In genomic region chr11:66070604-66071325, GRCh38 we compare ENCODE assay signal across 8 cellular contexts. TPM values are rescaled to one million over a fixed set of nuclear protein-coding genes. Genes with fewer than 3 reads are reported as not detected.
DNase-seq lines count a peak whose midpoint lies in the region; ATAC-seq, FAIRE-seq and TF ChIP-seq lines count a peak whose summit lies in the region.

No MANE protein-coding gene starts in this region.

- no peaks in the 10 kb centered on the region for H4K20me1 ChIP-seq in HepG2 (ENCODE audit: insufficient read depth, low read length)

- H3K27me3 ChIP-seq in HepG2 (ENCODE audit: control insufficient read depth in 1 of 2, insufficient read depth in 2 of 2, low read length in 2 of 2) = no peaks in the 10 kb centered on the region
- no peaks in the 10 kb centered on the region for H3K27me3 ChIP-seq in stomach smooth muscle (ENCODE audit: control insufficient read depth in 1 of 2, insufficient read depth in 2 of 2, low read length in 2 of 2)

- H3K79me2 ChIP-seq in HepG2 (ENCODE audit: insufficient read depth, low read length) = peaks cover 21% of the 10 kb centered on the region

- TF ChIP-seq POLR2A in HepG2 (IDR thresholded peaks at IDR 0.05; ENCODE audit: insufficient read depth in 1 of 2, low read depth in 2 of 2, low read length in 2 of 2) = no peak

- POLR2A ChIA-PET in RWPE1 (lab: Yijun Ruan, JAX; ENCODE audit: low non-redundant PET) (interaction anchor here (0.6 kb wide), 1 partner anchor 65 kb away, joined by 3 read pairs; no protein-coding TSS in a partner anchor), HepG2 (lab: Yijun Ruan, JAX) (interaction anchor here (0.7 to 5.1 kb wide), 5 partner anchors 15 to 49 kb away, joined by 3 to 40 read pairs (median 4); partner anchors contain the start of gene SF3B2)

- peak overlapping the region; percentile 89 for H3K4me2 ChIP-seq in HepG2 (ENCODE audit: low read depth, low read length)

- H3K36me3 ChIP-seq in HepG2 (replicated peaks in 1 of 2; ENCODE audit: control insufficient read depth in 1 of 2, insufficient read depth in 2 of 2, low read length in 2 of 2) = peaks cover 11 to 30% of the 10 kb centered on the region in 2 experiments
- H3K36me3 ChIP-seq in stomach smooth muscle (ENCODE audit: control insufficient read depth in 2 of 2, insufficient read depth in 2 of 2, low read length in 2 of 2) = peaks cover 21 to 24% of the 10 kb centered on the region in 2 donors

- no TSS peak for BruUV-seq in HepG2 (replicated peaks; lab: Mats Ljungman, UMichigan)

- CTCF ChIA-PET in RWPE1 (lab: Yijun Ruan, JAX) = interaction anchor here (1.0 kb wide), 1 partner anchor 151 kb away, joined by 4 read pairs; no protein-coding TSS in a partner anchor
- CTCF ChIA-PET in HepG2 (lab: Yijun Ruan, JAX; ENCODE audit: low intra/inter-chr PET ratio, low total read pairs) = no interaction called here

- no peak for FAIRE-seq in HepG2 (lab: Jason Lieb, UNC)

- H3K4me3 ChIP-seq in GM08714 (ENCODE audit: low read length) = peak overlapping the region; percentile 96
- peak overlapping the region; percentile 61 for H3K4me3 ChIP-seq in HFF-Myc (replicated peaks; ENCODE audit: low read depth, low read length)
- H3K4me3 ChIP-seq in coronary artery = peak overlapping the region; percentile 94
- H3K4me3 ChIP-seq in HepG2 (replicated peaks in 1 of 3; ENCODE audit: insufficient read depth in 1 of 3, low read depth in 2 of 3, low read length in 3 of 3) = peak overlapping the region; percentile 82 to 88 (median 86)
- H3K4me3 ChIP-seq in stomach smooth muscle (ENCODE audit: low read length in 2 of 2) = peak overlapping the region; percentile 63 to 81

- no peaks in the 10 kb centered on the region for H3K9me3 ChIP-seq in HepG2 (ENCODE audit: low read length)
- no peaks in the 10 kb centered on the region for H3K9me3 ChIP-seq in stomach smooth muscle (ENCODE audit: control insufficient read depth in 2 of 2, low read length in 2 of 2)

- intact Hi-C loops in HepG2 (cut with micrococcal nuclease; ENCODE audit: unreplicated experiment) = loop anchor here (5.0 kb wide), 1 partner anchor 47 kb away; no protein-coding TSS in a partner anchor

- in situ Hi-C loops in HepG2 (cut with HindIII; ENCODE audit: extremely low pct_ligation_motif_present, low pct_unique_long_range_greater_than_20kb) = no loop called here

- H3K27ac ChIP-seq in RWPE1 (peak overlapping the region; percentile 95), coronary artery (peak overlapping the region; percentile 91 to 97), HepG2 (ENCODE audit: extremely low read length, insufficient read depth, low read length) (peak overlapping the region; percentile 44), stomach smooth muscle (ENCODE audit: low read length) (peak overlapping the region; percentile 66)

- no peak overlapping the region for H2AFZ ChIP-seq in HepG2 (ENCODE audit: low read length)

- H3K4me1 ChIP-seq in HepG2 (ENCODE audit: insufficient read depth, low read length) (peaks cover 59% of the 10 kb centered on the region), stomach smooth muscle (ENCODE audit: control insufficient read depth, insufficient read depth, low read length) (peaks cover 27% of the 10 kb centered on the region)

- no peak for DNase-seq in HFF-Myc (ENCODE audit: extremely low read depth, low read depth)
- peak; percentile 31 for DNase-seq in RWPE1 (ENCODE audit: low spot score)
- peak; percentile 85 for DNase-seq in coronary artery (ENCODE audit: low spot score)
- no peak for DNase-seq in HepG2 (ENCODE audit: low spot score)
- DNase-seq in NCI-H187 (lab: John Stamatoyannopoulos, UW) = no peak

- TF ChIP-seq RAD21 in HepG2 (CRISPR knock-in tag; IDR thresholded peaks at IDR 0.05) = no peak

- TF ChIP-seq EP300 in HepG2 (IDR thresholded peaks at IDR 0.05; ENCODE audit: low read depth in 2 of 2, low read length in 2 of 2) (no peak), HepG2 (CRISPR knock-in tag; IDR thresholded peaks at IDR 0.05; ENCODE audit: borderline replicate concordance) (no peak)

- peak overlapping the region; percentile 82 for H3K9ac ChIP-seq in HepG2 (ENCODE audit: insufficient read depth, low read depth, low read length)
- peak overlapping the region; percentile 58 to 71 for H3K9ac ChIP-seq in stomach smooth muscle (ENCODE audit: low read length in 2 of 2)

- TF ChIP-seq CTCF in HFF-Myc (IDR thresholded peaks at IDR 0.05; ENCODE audit: low read depth, low read length, missing control alignments) (no peak), RWPE1 (conservative IDR thresholded peaks at IDR 0.05; ENCODE audit: low read depth) (no peak), coronary artery (IDR thresholded peaks at IDR 0.05) (no peak), HepG2 (CRISPR knock-in tag; IDR thresholded peaks at IDR 0.05) (no peak; the same call in 1 of the 2 replicates)

- WGBS in HepG2 (ENCODE audit: low lambda C conversion rate) = 2% methylated on average over 29 of the region's 58 CpGs

- peak; percentile 37 for ATAC-seq in HepG2
- no peak for ATAC-seq in GM21576 (IDR thresholded peaks at IDR 0.05; ENCODE audit: unreplicated experiment)

RNA-seq across cellular contexts. Expression of gene PACS1, which starts 0.7 kb away (rescaled TPM):
- 7.6 and 12.2 TPM in 2 replicates for total RNA-seq in HepG2 (2016; rRNA removed; fragmentation: Illumina TruSeq; extraction: Trizol)
- 4.8 and 5.7 TPM in 2 replicates for total RNA-seq in HepG2 (2016; cell fraction: cytosol; rRNA removed; fragmentation: Illumina TruSeq; extraction: Trizol; ENCODE audit: low read depth)
- total RNA-seq in HepG2 (2016; cell fraction: insoluble cytoplasmic fraction; rRNA removed; fragmentation: Illumina TruSeq; extraction: Trizol) = 7.7 and 14.4 TPM in 2 replicates
- 14.5 and 17.0 TPM in 2 replicates for total RNA-seq in HepG2 (2016; cell fraction: membrane; rRNA removed; fragmentation: Illumina TruSeq; extraction: Trizol)
- total RNA-seq in HepG2 (2016; cell fraction: nucleus; rRNA removed; fragmentation: Illumina TruSeq; extraction: Trizol) = 14.3 and 14.8 TPM in 2 replicates
- polyA plus RNA-seq in HepG2 (2011; rRNA removed) = 8.6 and 11.9 TPM in 2 replicates
- polyA plus RNA-seq in HepG2 (2011; cell fraction: cytosol; rRNA removed) = 6.3 and 6.7 TPM in 2 replicates
- 24.8 and 26.9 TPM in 2 replicates for polyA plus RNA-seq in HepG2 (2011; cell fraction: nucleus; rRNA removed)
- 12.5 and 17.3 TPM in 2 replicates for polyA plus RNA-seq in HepG2 (2012)
- 5.2 and 6.3 TPM in 2 replicates for polyA plus RNA-seq in HepG2 (2016; cell fraction: cytosol; fragmentation: Illumina TruSeq; extraction: Trizol; ENCODE audit: low read depth)
- polyA plus RNA-seq in HepG2 (2016; cell fraction: insoluble cytoplasmic fraction; fragmentation: Illumina TruSeq; extraction: Trizol; ENCODE audit: low read depth) = 11.8 and 22.2 TPM in 2 replicates
- 17.7 and 23.2 TPM in 2 replicates for polyA plus RNA-seq in HepG2 (2016; cell fraction: membrane; fragmentation: Illumina TruSeq; extraction: Trizol; ENCODE audit: low read depth)
- polyA plus RNA-seq in HepG2 (2016; cell fraction: nucleus; fragmentation: Illumina TruSeq; extraction: Trizol; ENCODE audit: insufficient read depth, low read depth) = 21.2 and 23.6 TPM in 2 replicates
- 28.3 and 63.7 TPM in 2 replicates for polyA minus RNA-seq in HepG2 (2011; rRNA and poly(A)+ RNA removed; ENCODE audit: low replicate concordance)
- 16.9 and 29.5 TPM in 2 replicates for polyA minus RNA-seq in HepG2 (2011; cell fraction: cytosol; rRNA and poly(A)+ RNA removed)
- polyA minus RNA-seq in HepG2 (2011; cell fraction: nucleus; rRNA and poly(A)+ RNA removed) = 26.5 and 37.7 TPM in 2 replicates

RNA-seq across cellular contexts. Expression of gene SF3B2, which starts 18.6 kb away (rescaled TPM):
- total RNA-seq in HepG2 (2016; rRNA removed; fragmentation: Illumina TruSeq; extraction: Trizol) = 153 and 162 TPM in 2 replicates
- 24.9 and 29.2 TPM in 2 replicates for total RNA-seq in HepG2 (2016; cell fraction: cytosol; rRNA removed; fragmentation: Illumina TruSeq; extraction: Trizol; ENCODE audit: low read depth)
- total RNA-seq in HepG2 (2016; cell fraction: insoluble cytoplasmic fraction; rRNA removed; fragmentation: Illumina TruSeq; extraction: Trizol) = 148 and 159 TPM in 2 replicates
- 48.0 and 57.0 TPM in 2 replicates for total RNA-seq in HepG2 (2016; cell fraction: membrane; rRNA removed; fragmentation: Illumina TruSeq; extraction: Trizol)
- total RNA-seq in HepG2 (2016; cell fraction: nucleus; rRNA removed; fragmentation: Illumina TruSeq; extraction: Trizol) = 99.3 and 107 TPM in 2 replicates
- 70.0 and 70.4 TPM in 2 replicates for polyA plus RNA-seq in HepG2 (2011; rRNA removed)
- 50.3 and 68.8 TPM in 2 replicates for polyA plus RNA-seq in HepG2 (2011; cell fraction: cytosol; rRNA removed)
- polyA plus RNA-seq in HepG2 (2011; cell fraction: nucleus; rRNA removed) = 212 and 260 TPM in 2 replicates
- polyA plus RNA-seq in HepG2 (2012) = 145 and 154 TPM in 2 replicates
- 14.0 and 18.8 TPM in 2 replicates for polyA plus RNA-seq in HepG2 (2016; cell fraction: cytosol; fragmentation: Illumina TruSeq; extraction: Trizol; ENCODE audit: low read depth)
- 200 and 221 TPM in 2 replicates for polyA plus RNA-seq in HepG2 (2016; cell fraction: insoluble cytoplasmic fraction; fragmentation: Illumina TruSeq; extraction: Trizol; ENCODE audit: low read depth)
- 28.7 and 33.4 TPM in 2 replicates for polyA plus RNA-seq in HepG2 (2016; cell fraction: membrane; fragmentation: Illumina TruSeq; extraction: Trizol; ENCODE audit: low read depth)
- 252 and 263 TPM in 2 replicates for polyA plus RNA-seq in HepG2 (2016; cell fraction: nucleus; fragmentation: Illumina TruSeq; extraction: Trizol; ENCODE audit: insufficient read depth, low read depth)
- 37.0 and 52.6 TPM in 2 replicates for polyA minus RNA-seq in HepG2 (2011; rRNA and poly(A)+ RNA removed; ENCODE audit: low replicate concordance)
- polyA minus RNA-seq in HepG2 (2011; cell fraction: cytosol; rRNA and poly(A)+ RNA removed) = 57.2 and 60.0 TPM in 2 replicates
- polyA minus RNA-seq in HepG2 (2011; cell fraction: nucleus; rRNA and poly(A)+ RNA removed) = 46.9 and 52.8 TPM in 2 replicates

RNA-seq across cellular contexts. Expression of gene GAL3ST3, which starts 21.8 kb away (rescaled TPM):
- total RNA-seq in HepG2 (2016; rRNA removed; fragmentation: Illumina TruSeq; extraction: Trizol) = not detected in 2 replicates
- not detected in 2 replicates for total RNA-seq in HepG2 (2016; cell fraction: cytosol; rRNA removed; fragmentation: Illumina TruSeq; extraction: Trizol; ENCODE audit: low read depth)
- not detected in 2 replicates for total RNA-seq in HepG2 (2016; cell fraction: insoluble cytoplasmic fraction; rRNA removed; fragmentation: Illumina TruSeq; extraction: Trizol)
- total RNA-seq in HepG2 (2016; cell fraction: membrane; rRNA removed; fragmentation: Illumina TruSeq; extraction: Trizol) = not detected in 2 replicates
- total RNA-seq in HepG2 (2016; cell fraction: nucleus; rRNA removed; fragmentation: Illumina TruSeq; extraction: Trizol) = not detected in 2 replicates
- not detected in 2 replicates for polyA plus RNA-seq in HepG2 (2011; rRNA removed)
- not detected in 2 replicates for polyA plus RNA-seq in HepG2 (2011; cell fraction: cytosol; rRNA removed)
- not detected in 2 replicates for polyA plus RNA-seq in HepG2 (2011; cell fraction: nucleus; rRNA removed)
- polyA plus RNA-seq in HepG2 (2012) = not detected in 2 replicates
- not detected in 2 replicates for polyA plus RNA-seq in HepG2 (2016; cell fraction: cytosol; fragmentation: Illumina TruSeq; extraction: Trizol; ENCODE audit: low read depth)
- polyA plus RNA-seq in HepG2 (2016; cell fraction: insoluble cytoplasmic fraction; fragmentation: Illumina TruSeq; extraction: Trizol; ENCODE audit: low read depth) = not detected in 2 replicates
- not detected in 2 replicates for polyA plus RNA-seq in HepG2 (2016; cell fraction: membrane; fragmentation: Illumina TruSeq; extraction: Trizol; ENCODE audit: low read depth)
- not detected in 2 replicates for polyA plus RNA-seq in HepG2 (2016; cell fraction: nucleus; fragmentation: Illumina TruSeq; extraction: Trizol; ENCODE audit: insufficient read depth, low read depth)
- polyA minus RNA-seq in HepG2 (2011; rRNA and poly(A)+ RNA removed; ENCODE audit: low replicate concordance) = 0.26 TPM in 1 of 2 replicates, not detected in the other
- not detected in 2 replicates for polyA minus RNA-seq in HepG2 (2011; cell fraction: cytosol; rRNA and poly(A)+ RNA removed)
- not detected in 2 replicates for polyA minus RNA-seq in HepG2 (2011; cell fraction: nucleus; rRNA and poly(A)+ RNA removed)

RNA-seq across cellular contexts. Expression of gene CATSPER1, which starts 44.5 kb away (rescaled TPM):
- not detected in 2 replicates for total RNA-seq in HepG2 (2016; rRNA removed; fragmentation: Illumina TruSeq; extraction: Trizol)
- not detected in 2 replicates for total RNA-seq in HepG2 (2016; cell fraction: cytosol; rRNA removed; fragmentation: Illumina TruSeq; extraction: Trizol; ENCODE audit: low read depth)
- not detected in 2 replicates for total RNA-seq in HepG2 (2016; cell fraction: insoluble cytoplasmic fraction; rRNA removed; fragmentation: Illumina TruSeq; extraction: Trizol)
- total RNA-seq in HepG2 (2016; cell fraction: membrane; rRNA removed; fragmentation: Illumina TruSeq; extraction: Trizol) = not detected in 2 replicates
- not detected in 2 replicates for total RNA-seq in HepG2 (2016; cell fraction: nucleus; rRNA removed; fragmentation: Illumina TruSeq; extraction: Trizol)
- 0.04 and 0.17 TPM in 2 replicates for polyA plus RNA-seq in HepG2 (2011; rRNA removed)
- 0.07 and 0.17 TPM in 2 replicates for polyA plus RNA-seq in HepG2 (2011; cell fraction: cytosol; rRNA removed)
- 0.19 TPM in 1 of 2 replicates, not detected in the other for polyA plus RNA-seq in HepG2 (2011; cell fraction: nucleus; rRNA removed)
- polyA plus RNA-seq in HepG2 (2012) = 0.09 TPM in 1 of 2 replicates, not detected in the other
- 0.07 TPM in 1 of 2 replicates, not detected in the other for polyA plus RNA-seq in HepG2 (2016; cell fraction: cytosol; fragmentation: Illumina TruSeq; extraction: Trizol; ENCODE audit: low read depth)
- not detected in 2 replicates for polyA plus RNA-seq in HepG2 (2016; cell fraction: insoluble cytoplasmic fraction; fragmentation: Illumina TruSeq; extraction: Trizol; ENCODE audit: low read depth)
- not detected in 2 replicates for polyA plus RNA-seq in HepG2 (2016; cell fraction: membrane; fragmentation: Illumina TruSeq; extraction: Trizol; ENCODE audit: low read depth)
- polyA plus RNA-seq in HepG2 (2016; cell fraction: nucleus; fragmentation: Illumina TruSeq; extraction: Trizol; ENCODE audit: insufficient read depth, low read depth) = not detected in 2 replicates
- 3.1 TPM in 1 of 2 replicates, not detected in the other for polyA minus RNA-seq in HepG2 (2011; rRNA and poly(A)+ RNA removed; ENCODE audit: low replicate concordance)
- polyA minus RNA-seq in HepG2 (2011; cell fraction: cytosol; rRNA and poly(A)+ RNA removed) = not detected in 2 replicates
- not detected in 2 replicates for polyA minus RNA-seq in HepG2 (2011; cell fraction: nucleus; rRNA and poly(A)+ RNA removed)

RNA-seq across cellular contexts. Expression of gene CST6, which starts 59.0 kb away (rescaled TPM):
- total RNA-seq in HepG2 (2016; rRNA removed; fragmentation: Illumina TruSeq; extraction: Trizol) = not detected in 2 replicates
- not detected in 2 replicates for total RNA-seq in HepG2 (2016; cell fraction: cytosol; rRNA removed; fragmentation: Illumina TruSeq; extraction: Trizol; ENCODE audit: low read depth)
- total RNA-seq in HepG2 (2016; cell fraction: insoluble cytoplasmic fraction; rRNA removed; fragmentation: Illumina TruSeq; extraction: Trizol) = not detected in 2 replicates
- total RNA-seq in HepG2 (2016; cell fraction: membrane; rRNA removed; fragmentation: Illumina TruSeq; extraction: Trizol) = not detected in 2 replicates
- total RNA-seq in HepG2 (2016; cell fraction: nucleus; rRNA removed; fragmentation: Illumina TruSeq; extraction: Trizol) = not detected in 2 replicates
- polyA plus RNA-seq in HepG2 (2011; rRNA removed) = not detected in 2 replicates
- polyA plus RNA-seq in HepG2 (2011; cell fraction: cytosol; rRNA removed) = not detected in 2 replicates
- not detected in 2 replicates for polyA plus RNA-seq in HepG2 (2011; cell fraction: nucleus; rRNA removed)
- not detected in 2 replicates for polyA plus RNA-seq in HepG2 (2012)
- not detected in 2 replicates for polyA plus RNA-seq in HepG2 (2016; cell fraction: cytosol; fragmentation: Illumina TruSeq; extraction: Trizol; ENCODE audit: low read depth)
- not detected in 2 replicates for polyA plus RNA-seq in HepG2 (2016; cell fraction: insoluble cytoplasmic fraction; fragmentation: Illumina TruSeq; extraction: Trizol; ENCODE audit: low read depth)
- polyA plus RNA-seq in HepG2 (2016; cell fraction: membrane; fragmentation: Illumina TruSeq; extraction: Trizol; ENCODE audit: low read depth) = not detected in 2 replicates
- polyA plus RNA-seq in HepG2 (2016; cell fraction: nucleus; fragmentation: Illumina TruSeq; extraction: Trizol; ENCODE audit: insufficient read depth, low read depth) = not detected in 2 replicates
- not detected in 2 replicates for polyA minus RNA-seq in HepG2 (2011; rRNA and poly(A)+ RNA removed; ENCODE audit: low replicate concordance)
- not detected in 2 replicates for polyA minus RNA-seq in HepG2 (2011; cell fraction: cytosol; rRNA and poly(A)+ RNA removed)
- polyA minus RNA-seq in HepG2 (2011; cell fraction: nucleus; rRNA and poly(A)+ RNA removed) = not detected in 2 replicates

Comparison
In these comparisons a context has a peak if more than half of its experiments do, and no peak if none do; other contexts are left out.
1. DNase-seq: peak in RWPE1 (single experiment) and coronary artery (single experiment); none in HFF-Myc (single experiment), HepG2 (single experiment) and NCI-H187 (0 of 2).
2. H3K27ac ChIP-seq: peak in every context shown above with its lines; median percentile 95 in RWPE1; 94 in coronary artery; 66 in stomach smooth muscle; 44 in HepG2.
3. Peak in every context shown above with its lines, with median percentiles within 50 percentile points of each other: H3K4me3 ChIP-seq.